16 cellular contexts compared by ENCODE assay signal in the genomic region with DNA sequence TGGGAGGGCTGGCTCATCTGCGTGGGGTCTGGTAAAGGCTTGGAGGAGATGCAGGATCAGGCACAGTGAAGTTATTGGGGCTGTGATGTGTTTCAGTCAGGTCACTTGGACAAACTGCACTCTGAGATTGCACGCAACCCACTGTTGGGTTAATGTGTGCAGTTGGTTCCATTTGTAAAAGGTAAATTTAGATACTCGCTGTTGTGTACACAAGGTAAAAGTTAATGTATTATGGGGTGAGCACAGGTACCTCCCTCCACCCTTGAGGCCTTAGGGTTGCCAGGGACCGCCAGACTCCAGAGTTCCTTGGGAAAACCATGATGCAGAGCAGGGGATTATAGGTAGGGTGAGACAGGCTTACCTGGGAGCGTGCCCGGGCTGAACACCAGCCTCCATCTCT. TPM values are rescaled to one million over a fixed set of nuclear protein-coding genes. Genes with fewer than 3 reads are reported as not detected.
DNase-seq lines count a peak whose midpoint lies in the region; ATAC-seq and TF ChIP-seq lines count a peak whose summit lies in the region.
"Had no signal": no experiment of that assay in that cellular context is flagged by ENCODE, and none has a peak within 500 bp of the region (broad histone marks: within the 10 kb centered on the region; RNA-seq: fewer than 3 reads in every experiment).

No MANE protein-coding gene starts in this region.

- H3K4me3 ChIP-seq in Peyer's patch (no peak overlapping the region), endodermal cell (ENCODE audit: low read length) (no peak overlapping the region), mucosa of descending colon (no peak overlapping the region), stomach (no peak overlapping the region)

- intact Hi-C loops in mucosa of descending colon (cut with DNase I, micrococcal nuclease): no loop called here
- intact Hi-C loops in stomach (cut with DNase I; ENCODE audit: low total_unique reads): no loop called here

- H3K4me3 Mint-ChIP-seq in endodermal cell: no peak overlapping the region
- no peak overlapping the region for H3K4me3 Mint-ChIP-seq in stimulated activated naive B cell treated with anti-CD40 and anti-IgM and Interleukin-4, amounts not matched to agents 10 μg/mL and 1 μg/mL and 100 μg/mL, for 72 hours
- H3K4me3 Mint-ChIP-seq: CD4-positive, alpha-beta T cell had no signal

- 82 to 100% methylated on average over 4 to 6 of the region's 6 CpGs for WGBS in endodermal cell (ENCODE audit: insufficient coverage in 1 of 2, insufficient read length in 1 of 2), 2 experiments
- WGBS in stomach, 5 donors: 37 to 60% (median 41%) methylated on average over 6 of the region's 6 CpGs

- peak; percentile 55 for ATAC-seq in mucosa of descending colon
- ATAC-seq in stimulated activated naive B cell treated with anti-CD40 and anti-IgM and Interleukin-4, amounts not matched to agents 10 μg/mL and 1 μg/mL and 100 μg/mL, for 72 hours (replicated peaks): no peak
- ATAC-seq in GM18498 (IDR thresholded peaks at IDR 0.05; ENCODE audit: unreplicated experiment): no peak

- H3K36me3 Mint-ChIP-seq in endodermal cell (ENCODE audit: low read depth): peaks cover 40% of the 10 kb centered on the region
- peaks cover 0 to 4% of the 10 kb centered on the region in 2 donors for H3K36me3 Mint-ChIP-seq in stimulated activated naive B cell treated with anti-CD40 and anti-IgM and Interleukin-4, amounts not matched to agents 10 μg/mL and 1 μg/mL and 100 μg/mL, for 72 hours

- no peaks in the 10 kb centered on the region for H3K4me1 Mint-ChIP-seq in endodermal cell
- H3K4me1 Mint-ChIP-seq in stimulated activated naive B cell treated with anti-CD40 and anti-IgM and Interleukin-4, amounts not matched to agents 10 μg/mL and 1 μg/mL and 100 μg/mL, for 72 hours: peaks cover 5 to 7% of the 10 kb centered on the region in 2 donors

- H3K27ac Mint-ChIP-seq in endodermal cell: peak overlapping the region; percentile 75
- no peak overlapping the region for H3K27ac Mint-ChIP-seq in stimulated activated naive B cell treated with anti-CD40 and anti-IgM and Interleukin-4, amounts not matched to agents 10 μg/mL and 1 μg/mL and 100 μg/mL, for 72 hours
- H3K27ac Mint-ChIP-seq: CD4-positive, alpha-beta T cell had no signal

- TF ChIP-seq CTCF in Peyer's patch (IDR thresholded peaks at IDR 0.05) (no peak), endodermal cell (conservative IDR thresholded peaks at IDR 0.05) (no peak), mucosa of descending colon (IDR thresholded peaks at IDR 0.05) (no peak), stomach (IDR thresholded peaks at IDR 0.05) (no peak)

- peak overlapping the region in 3 of 4 donors; percentile 27 to 73 (median 30) for H3K27ac ChIP-seq in Peyer's patch
- no peak overlapping the region for H3K27ac ChIP-seq in endodermal cell (ENCODE audit: low read depth, low read length)
- peak overlapping the region; percentile 72 to 89 (median 85) for H3K27ac ChIP-seq in stomach

- no peak for TF ChIP-seq POLR2A in Peyer's patch (IDR thresholded peaks at IDR 0.05)
- no peak for TF ChIP-seq POLR2A in stomach (IDR thresholded peaks at IDR 0.05)

- H3K27me3 ChIP-seq in Peyer's patch: no peaks in the 10 kb centered on the region
- H3K27me3 ChIP-seq in endodermal cell (ENCODE audit: control insufficient read depth, insufficient read depth, low read length, poor library complexity, severe bottlenecking): no peaks in the 10 kb centered on the region
- no peaks in the 10 kb centered on the region for H3K27me3 ChIP-seq in stomach

- no peaks in the 10 kb centered on the region for H3K27me3 Mint-ChIP-seq in endodermal cell (ENCODE audit: insufficient read depth)
- H3K27me3 Mint-ChIP-seq in stimulated activated naive B cell treated with anti-CD40 and anti-IgM and Interleukin-4, amounts not matched to agents 10 μg/mL and 1 μg/mL and 100 μg/mL, for 72 hours: no peaks in the 10 kb centered on the region
- H3K27me3 Mint-ChIP-seq: CD4-positive, alpha-beta T cell had no signal

- TF ChIP-seq EP300 in stomach (IDR thresholded peaks at IDR 0.05): no peak

- no peaks in the 10 kb centered on the region for H3K9me3 Mint-ChIP-seq in endodermal cell
- H3K9me3 Mint-ChIP-seq in stimulated activated naive B cell treated with anti-CD40 and anti-IgM and Interleukin-4, amounts not matched to agents 10 μg/mL and 1 μg/mL and 100 μg/mL, for 72 hours: no peaks in the 10 kb centered on the region
- H3K9me3 Mint-ChIP-seq: CD4-positive, alpha-beta T cell had no signal

- no peak for DNase-seq in Peyer's patch
- DNase-seq in endodermal cell: no peak
- peak in 2 of 3 donors; percentile 43 to 47 for DNase-seq in mucosa of descending colon
- peak; percentile 60 for DNase-seq in stomach
- DNase-seq in stimulated activated naive B cell treated with anti-CD40 and anti-IgM and Interleukin-4, amounts not matched to agents 10 μg/mL and 1 μg/mL and 100 μg/mL, for 72 hours: no peak
- DNase-seq in stimulated activated CD4-positive, alpha-beta T cell treated with anti-CD3 and anti-CD28 coated beads, Interleukin-12 subunit alpha, Interleukin-12 subunit beta, amount 100 ng/mL, for 4 hours: no peak
- DNase-seq: Caco-2; CD4-positive, alpha-beta T cell; DMS153; GDM1; KBM-7; NCI-H1105 treated with DMSO at 0.1 percent for 48 hours; NCI-H1694 treated with DMSO at 0.1 percent for 48 hours; NK-92 treated with Interleukin-12 subunit alpha and Interleukin-12 subunit beta, amount 100 ng/mL, for 24 hours; Right ventricle myocardium superior had no signal

- H3K9me3 ChIP-seq in Peyer's patch: no peaks in the 10 kb centered on the region
- no peaks in the 10 kb centered on the region for H3K9me3 ChIP-seq in endodermal cell (ENCODE audit: control insufficient read depth, low read length)
- H3K9me3 ChIP-seq in mucosa of descending colon: no peaks in the 10 kb centered on the region
- H3K9me3 ChIP-seq in stomach: no peaks in the 10 kb centered on the region
- H3K9me3 ChIP-seq: Caco-2 had no signal

- H3K9ac ChIP-seq in endodermal cell (ENCODE audit: extremely low read depth, low read length, poor library complexity, severe bottlenecking): no peak overlapping the region

- H3K4me1 ChIP-seq in Peyer's patch (peaks cover 0 to 24% (median 3%) of the 10 kb centered on the region in 4 donors), endodermal cell (ENCODE audit: control insufficient read depth, insufficient read depth, low read length) (no peaks in the 10 kb centered on the region), mucosa of descending colon (ENCODE audit: low read depth) (peaks cover 23% of the 10 kb centered on the region), stomach (peaks cover 36 to 69% (median 55%) of the 10 kb centered on the region in 4 donors)
- H3K4me1 ChIP-seq: Caco-2 had no signal

- H3K36me3 ChIP-seq in Peyer's patch: peaks cover 0 to 4% (median 0%) of the 10 kb centered on the region in 3 donors
- H3K36me3 ChIP-seq in endodermal cell (ENCODE audit: control insufficient read depth, insufficient read depth, low read length): peaks cover 27% of the 10 kb centered on the region
- H3K36me3 ChIP-seq in mucosa of descending colon (ENCODE audit: low read depth): no peaks in the 10 kb centered on the region
- peaks cover 0 to 41% (median 26%) of the 10 kb centered on the region in 4 donors for H3K36me3 ChIP-seq in stomach

RNA-seq across cellular contexts. Expression of a gene that starts 20.1 kb away (rescaled TPM):
- total RNA-seq in Peyer's patch (10 to 100 TPM; 44.0 to 62.3 (median 56.3) TPM), endodermal cell (10 to 100 TPM; 68.0 to 88.9 TPM), mucosa of descending colon (100 to 1,000 TPM in 2 of 3 donors, 10 to 100 TPM in 1; 58.0 to 152 (median 117) TPM), stomach (100 to 1,000 TPM in 3 of 5 donors, 10 to 100 TPM in 2; 75.2 to 263 (median 138) TPM)
- polyA plus RNA-seq in endodermal cell (2013, experiment 1 of 2): 62.2 TPM
- 51.6 TPM for polyA plus RNA-seq in endodermal cell (2013, experiment 2 of 2)
- polyA plus RNA-seq in stomach: 10 to 100 TPM; 61.0 to 79.9 (median 64.5) TPM

Comparison
In these comparisons a context has a peak if more than half of its experiments do, and no peak if none do; other contexts are left out.
1. DNase-seq: peak in mucosa of descending colon (2 of 3) and stomach (single experiment); none in Peyer's patch (0 of 3), endodermal cell (single experiment), stimulated activated naive B cell treated with anti-CD40 and anti-IgM and Interleukin-4, amounts not matched to agents 10 μg/mL and 1 μg/mL and 100 μg/mL, for 72 hours (single experiment) and stimulated activated CD4-positive, alpha-beta T cell treated with anti-CD3 and anti-CD28 coated beads, Interleukin-12 subunit alpha, Interleukin-12 subunit beta, amount 100 ng/mL, for 4 hours (single experiment).